Comparison of ENCODE assay signal across 18 cellular contexts in genomic region chr10:132586731-132587130, GRCh38. TPM values are rescaled to one million over a fixed set of nuclear protein-coding genes. Genes with fewer than 3 reads are reported as not detected.
DNase-seq lines count a peak whose midpoint lies in the region; ATAC-seq and TF ChIP-seq lines count a peak whose summit lies in the region.
"Had no signal": no experiment of that assay in that cellular context is flagged by ENCODE, and none has a peak within 500 bp of the region (broad histone marks: within the 10 kb centered on the region; RNA-seq: fewer than 3 reads in every experiment).

No MANE protein-coding gene starts in this region.

- H3K9me3 ChIP-seq in gastroesophageal sphincter (no peaks in the 10 kb centered on the region), neuronal stem cell (replicated peaks in 1 of 2; ENCODE audit: control insufficient read depth in 2 of 2, insufficient read depth in 1 of 2, low read depth in 1 of 2, low read length in 2 of 2) (peaks cover 3 to 5% of the 10 kb centered on the region in 2 donors)
- H3K9me3 ChIP-seq: body of pancreas, mucosa of descending colon had no signal

- no peak overlapping the region for H2BK5ac ChIP-seq in neuronal stem cell (ENCODE audit: low read length)

- H3K79me1 ChIP-seq in neuronal stem cell (ENCODE audit: low read depth, low read length), result peaks cover 11% of the 10 kb centered on the region

- H2BK120ac ChIP-seq in neuronal stem cell (ENCODE audit: low read depth, low read length), result no peak overlapping the region

- TF ChIP-seq EP300 in gastroesophageal sphincter (IDR thresholded peaks at IDR 0.05), result no peak

- peak overlapping the region; percentile 5 for H2AK5ac ChIP-seq in neuronal stem cell (ENCODE audit: low read depth, low read length)

- H3K4me3 ChIP-seq in gastroesophageal sphincter (peak overlapping the region in 1 of 2 donors; percentile 14), neuronal stem cell (ENCODE audit: low read length in 2 of 2) (no peak overlapping the region)
- H3K4me3 ChIP-seq: body of pancreas, GM23338, mucosa of descending colon, SK-N-MC had no signal

- peak; percentile 27 for DNase-seq in left ventricle myocardium superior
- DNase-seq in left cardiac atrium, result no peak
- no peak for DNase-seq in neuronal stem cell (ENCODE audit: low spot score)
- no peak for DNase-seq in A172 (ENCODE audit: low spot score)
- DNase-seq in KG1 (lab: John Stamatoyannopoulos, UW), result no peak
- DNase-seq in ecto neural progenitor cell (ENCODE audit: low spot score), result no peak
- DNase-seq in NCI-H2227 treated with DMSO at 0.1 percent for 48 hours (lab: John Stamatoyannopoulos, UW), result no peak
- DNase-seq: ACHN, endodermal cell, mucosa of descending colon, NCI-H1436, NCI-H69 had no signal

- ATAC-seq in left ventricle myocardium superior (no peak), left cardiac atrium (no peak), gastroesophageal sphincter (no peak)
- ATAC-seq: GM23338, HepG2, mucosa of descending colon had no signal

- H3K4me2 ChIP-seq in neuronal stem cell (ENCODE audit: insufficient read depth, low read length, poor library complexity, severe bottlenecking), result no peak overlapping the region
- H3K4me2 ChIP-seq: GM23338 had no signal

- H3K23ac ChIP-seq in neuronal stem cell (ENCODE audit: low read depth, low read length, poor library complexity), result no peak overlapping the region

- H3K27ac ChIP-seq in gastroesophageal sphincter (peak overlapping the region; percentile 45 to 88 (median 78)), neuronal stem cell (replicated peaks; ENCODE audit: low read length) (no peak overlapping the region)
- H3K27ac ChIP-seq: body of pancreas, SK-N-MC, VCaP had no signal

- no peak overlapping the region for H4K8ac ChIP-seq in neuronal stem cell (ENCODE audit: low read depth, low read length)

- H2BK15ac ChIP-seq in neuronal stem cell (ENCODE audit: low read length), result no peak overlapping the region

- H2BK12ac ChIP-seq in neuronal stem cell (ENCODE audit: low read length), result no peak overlapping the region

- TF ChIP-seq CTCF in gastroesophageal sphincter (IDR thresholded peaks at IDR 0.05), result no peak

- H3K4me1 ChIP-seq in gastroesophageal sphincter, result peaks cover 2 to 95% (median 35%) of the 10 kb centered on the region in 3 donors
- peaks cover 6 to 8% of the 10 kb centered on the region in 2 donors for H3K4me1 ChIP-seq in neuronal stem cell (ENCODE audit: control insufficient read depth in 2 of 2, insufficient read depth in 1 of 2, low read depth in 1 of 2, low read length in 2 of 2)

- H3K4ac ChIP-seq in neuronal stem cell (ENCODE audit: low read length), result no peak overlapping the region

- H3K36me3 ChIP-seq in gastroesophageal sphincter (no peaks in the 10 kb centered on the region), neuronal stem cell (replicated peaks in 1 of 2; ENCODE audit: control insufficient read depth in 2 of 2, insufficient read depth in 2 of 2, low read length in 2 of 2) (no peaks in the 10 kb centered on the region)

- H3K9ac ChIP-seq in neuronal stem cell (ENCODE audit: low read depth, low read length, poor library complexity), result no peak overlapping the region

- H3K27me3 ChIP-seq in gastroesophageal sphincter, result no peaks in the 10 kb centered on the region
- no peaks in the 10 kb centered on the region for H3K27me3 ChIP-seq in neuronal stem cell (ENCODE audit: control insufficient read depth in 3 of 3, insufficient read depth in 3 of 3, low read depth in 1 of 3, low read length in 3 of 3)
- H3K27me3 ChIP-seq: body of pancreas had no signal

- 87 to 96% methylated on average over 10 to 16 of the region's 22 CpGs for WGBS in gastroesophageal sphincter (ENCODE audit: low coverage in 1 of 2), 2 donors
- no CpG with 5 or more reads among the region's 22 CpGs for WGBS in neuronal stem cell (ENCODE audit: extremely low coverage in 2 of 2, insufficient read length in 2 of 2, insufficient replicate concordance in 1 of 2), 2 donors

- intact Hi-C loops in left ventricle myocardium superior (cut with micrococcal nuclease), result loop anchor here (10.0 kb wide), 2 partner anchors 48 to 52 kb away; partner anchors contain the start of gene INPP5A
- intact Hi-C loops in left cardiac atrium (cut with DNase I), result loop anchor here in 1 of 2 donors (5.0 kb wide), 1 partner anchor 49 kb away; the partner anchor contains the start of gene INPP5A

- H4K91ac ChIP-seq in neuronal stem cell (ENCODE audit: low read depth, low read length, poor library complexity), result no peak overlapping the region

- no peak for TF ChIP-seq POLR2A in gastroesophageal sphincter (IDR thresholded peaks at IDR 0.05)

- H3K14ac ChIP-seq in neuronal stem cell (ENCODE audit: low read length), result no peak overlapping the region

- H2AFZ ChIP-seq in neuronal stem cell (ENCODE audit: low read length), result no peak overlapping the region
- H2AFZ ChIP-seq: GM23338 had no signal

- no peak overlapping the region for H3K18ac ChIP-seq in neuronal stem cell (ENCODE audit: low read length)

RNA-seq across cellular contexts. Expression of gene INPP5A, which starts 49.1 kb away (rescaled TPM):
- 108 TPM for total RNA-seq in left ventricle myocardium superior
- total RNA-seq in left cardiac atrium, result 10 to 100 TPM; 74.4 to 95.3 TPM
- total RNA-seq in gastroesophageal sphincter, result 100 to 1,000 TPM; 111 to 288 (median 215) TPM
- 13.4 TPM for polyA plus RNA-seq in neuronal stem cell (2013, experiment 1 of 2)
- polyA plus RNA-seq in neuronal stem cell (2013, experiment 2 of 2), result 13.7 TPM
- 13.1 and 15.7 TPM in 2 replicates for total RNA-seq in A172 (2014; rRNA removed; shearing (Covaris generic))
